ENCODE assay signal across 27 cellular contexts in genomic region chr1:172125250-172125649, GRCh38.
"Had no signal": no experiment of that assay in that cellular context is flagged by ENCODE, and none has a peak within 500 bp of the region (broad histone marks: within the 10 kb centered on the region; RNA-seq: fewer than 3 reads in every experiment).

No MANE protein-coding gene starts in this region.

- H3K4me3 ChIP-seq: coronary artery, dorsolateral prefrontal cortex had no signal

- H3K36me3 ChIP-seq: brain microvascular endothelial cell had no signal

- H3K27me3 ChIP-seq: brain microvascular endothelial cell, dorsolateral prefrontal cortex had no signal

- ATAC-seq: activated CD4-positive, alpha-beta T cell treated with anti-CD3 and anti-CD28 coated beads for 36 hours; activated T-cell treated with anti-CD3 and anti-CD28 coated beads, Interleukin-2, amount 50 U/mL, for 4 hours; activated T-helper 17 cell treated with anti-CD3 and anti-CD28 coated beads, Interleukin-2, amount 50 U/mL, for 72 hours; esophagus mucosa had no signal

- H3K9me3 Mint-ChIP-seq: activated T-cell treated with anti-CD3 and anti-CD28 coated beads, Interleukin-2, amount 50 U/mL, for 4 hours; activated T-helper 17 cell treated with anti-CD3 and anti-CD28 coated beads, Interleukin-2, amount 50 U/mL, for 72 hours; central memory CD8-positive, alpha-beta T cell; dendritic cell treated with granulocyte-macrophage colony-stimulating factor and Interleukin-4, amounts not matched to agents 40 ng/mL and 50 ng/mL, for 4 days; endodermal cell had no signal

- FAIRE-seq: astrocyte, bronchial epithelial cell, frontal cortex had no signal

- H3K27me3 Mint-ChIP-seq: activated CD4-positive, alpha-beta memory T cell treated with anti-CD3 and anti-CD28 coated beads, Interleukin-2, amount 10 ng/mL, durations not matched to agents 7 days and 5 days; activated CD4-positive, alpha-beta T cell treated with anti-CD3 and anti-CD28 coated beads for 36 hours; activated CD4-positive, alpha-beta T cell treated with anti-CD3 and anti-CD28 coated beads, Interleukin-2, amount 10 ng/mL, durations not matched to agents 24 days and 14 days; activated naive CD8-positive, alpha-beta T cell; activated T-helper 17 cell treated with anti-CD3 and anti-CD28 coated beads, Interleukin-2, amount 50 U/mL, for 72 hours; central memory CD8-positive, alpha-beta T cell; dendritic cell treated with granulocyte-macrophage colony-stimulating factor and Interleukin-4, amounts not matched to agents 40 ng/mL and 50 ng/mL, for 4 days had no signal

- DNase-seq: activated CD4-positive, alpha-beta memory T cell treated with anti-CD3 and anti-CD28 coated beads, Interleukin-2, amount 10 ng/mL, durations not matched to agents 7 days and 5 days; activated CD4-positive, alpha-beta T cell treated with anti-CD3 and anti-CD28 coated beads for 36 hours; activated CD4-positive, CD25-positive, alpha-beta regulatory T cell; activated CD4-positive, CD25-positive, alpha-beta regulatory T cell treated with anti-CD3 and anti-CD28 coated beads, Interleukin-2, amount 50 U/mL, for 72 hours; activated effector memory CD4-positive, alpha-beta T cell treated with Interleukin-2 at 50 U/mL for 16 hours; activated gamma-delta T cell treated with Interleukin-2 at 50 U/mL for 16 hours; activated naive CD4-positive, alpha-beta T cell treated with anti-CD3 and anti-CD28 coated beads, Interleukin-2, amount 50 U/mL, for 16 hours; activated naive CD4-positive, alpha-beta T cell treated with Interleukin-2 at 50 U/mL for 16 hours; activated T-cell treated with anti-CD3 and anti-CD28 coated beads, Interleukin-2, amount 50 U/mL, for 4 hours; amniotic stem cell; anterior cingulate cortex; brain microvascular endothelial cell; dorsolateral prefrontal cortex; effector memory CD4-positive, alpha-beta T cell; endodermal cell; foreskin fibroblast; T-helper 2 cell had no signal

- H3K4me1 Mint-ChIP-seq: activated CD4-positive, alpha-beta memory T cell treated with anti-CD3 and anti-CD28 coated beads, Interleukin-2, amount 10 ng/mL, durations not matched to agents 7 days and 5 days; activated CD4-positive, alpha-beta T cell treated with anti-CD3 and anti-CD28 coated beads for 36 hours; activated CD4-positive, alpha-beta T cell treated with anti-CD3 and anti-CD28 coated beads, Interleukin-2, amount 10 ng/mL, durations not matched to agents 24 days and 14 days; central memory CD8-positive, alpha-beta T cell; endodermal cell had no signal

- H3K4me3 Mint-ChIP-seq: activated CD4-positive, alpha-beta memory T cell treated with anti-CD3 and anti-CD28 coated beads, Interleukin-2, amount 10 ng/mL, durations not matched to agents 7 days and 5 days; activated CD4-positive, alpha-beta T cell treated with anti-CD3 and anti-CD28 coated beads for 36 hours; activated CD4-positive, alpha-beta T cell treated with anti-CD3 and anti-CD28 coated beads, Interleukin-2, amount 10 ng/mL, durations not matched to agents 24 days and 14 days; activated naive CD8-positive, alpha-beta T cell; activated T-cell treated with anti-CD3 and anti-CD28 coated beads, Interleukin-2, amount 50 U/mL, for 4 hours; activated T-helper 17 cell treated with anti-CD3 and anti-CD28 coated beads, Interleukin-2, amount 50 U/mL, for 72 hours; central memory CD8-positive, alpha-beta T cell; dendritic cell treated with granulocyte-macrophage colony-stimulating factor and Interleukin-4, amounts not matched to agents 40 ng/mL and 50 ng/mL, for 4 days; endodermal cell had no signal

- H3K27ac Mint-ChIP-seq: activated CD4-positive, alpha-beta memory T cell treated with anti-CD3 and anti-CD28 coated beads, Interleukin-2, amount 10 ng/mL, durations not matched to agents 7 days and 5 days; activated CD4-positive, alpha-beta T cell treated with anti-CD3 and anti-CD28 coated beads for 36 hours; activated CD4-positive, alpha-beta T cell treated with anti-CD3 and anti-CD28 coated beads, Interleukin-2, amount 10 ng/mL, durations not matched to agents 24 days and 14 days; activated naive CD8-positive, alpha-beta T cell; activated T-helper 17 cell treated with anti-CD3 and anti-CD28 coated beads, Interleukin-2, amount 50 U/mL, for 72 hours; dendritic cell treated with granulocyte-macrophage colony-stimulating factor and Interleukin-4, amounts not matched to agents 40 ng/mL and 50 ng/mL, for 4 days; endodermal cell had no signal

- H3K27ac ChIP-seq: brain microvascular endothelial cell, coronary artery had no signal
